In the genomic region with DNA sequence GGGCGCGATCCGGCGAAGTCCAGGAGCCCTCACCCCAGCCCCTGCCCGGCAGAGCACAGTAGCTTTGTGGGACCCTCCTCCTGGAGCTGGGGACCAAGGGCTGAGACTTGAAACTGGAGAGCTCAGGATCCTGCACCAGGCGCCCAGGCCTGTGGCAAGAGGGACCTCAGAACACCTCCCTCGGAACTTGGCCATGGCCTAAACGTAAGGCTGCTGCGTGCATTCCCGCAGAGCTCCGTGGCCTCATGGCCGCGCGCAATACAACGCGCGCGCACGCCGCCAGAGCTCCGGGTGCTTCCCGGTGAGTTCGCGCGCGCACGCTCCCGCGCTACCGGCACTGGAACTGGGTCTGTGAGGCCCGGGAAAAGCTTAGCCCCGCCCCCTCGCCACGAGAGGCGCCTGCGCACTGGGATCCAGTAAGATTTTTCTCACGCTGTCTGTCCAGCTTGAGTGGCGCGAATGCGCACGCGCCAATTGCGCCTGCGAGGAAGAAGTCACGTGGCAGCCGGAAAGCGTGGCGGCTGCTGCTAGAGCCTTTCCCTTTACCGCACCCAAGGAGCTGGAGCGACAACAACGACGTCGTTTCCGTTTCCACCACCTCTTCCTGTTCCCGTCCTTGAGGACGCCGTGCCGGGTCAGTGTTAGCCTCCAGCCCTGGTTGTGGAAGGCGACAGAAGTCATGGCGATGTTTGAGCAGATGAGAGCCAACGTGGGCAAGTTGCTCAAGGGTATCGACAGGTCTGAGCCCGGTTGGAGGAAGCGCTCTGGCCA, we compare ENCODE assay signal across 1 cellular context.
TF ChIP-seq lines count a peak whose summit lies in the region.

A gene with protein sequence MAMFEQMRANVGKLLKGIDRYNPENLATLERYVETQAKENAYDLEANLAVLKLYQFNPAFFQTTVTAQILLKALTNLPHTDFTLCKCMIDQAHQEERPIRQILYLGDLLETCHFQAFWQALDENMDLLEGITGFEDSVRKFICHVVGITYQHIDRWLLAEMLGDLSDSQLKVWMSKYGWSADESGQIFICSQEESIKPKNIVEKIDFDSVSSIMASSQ (plus strand): TSS at position 599 of the 771 bp plus-strand sequence. CDS start 81 bp downstream, at position 680.

TF ChIP-seq in HepG2, 621 proteins besides CTCF, POLR2A, EP300 and RAD21 (continued from another document and continues in another):
- TF ChIP-seq, protein P1, sequence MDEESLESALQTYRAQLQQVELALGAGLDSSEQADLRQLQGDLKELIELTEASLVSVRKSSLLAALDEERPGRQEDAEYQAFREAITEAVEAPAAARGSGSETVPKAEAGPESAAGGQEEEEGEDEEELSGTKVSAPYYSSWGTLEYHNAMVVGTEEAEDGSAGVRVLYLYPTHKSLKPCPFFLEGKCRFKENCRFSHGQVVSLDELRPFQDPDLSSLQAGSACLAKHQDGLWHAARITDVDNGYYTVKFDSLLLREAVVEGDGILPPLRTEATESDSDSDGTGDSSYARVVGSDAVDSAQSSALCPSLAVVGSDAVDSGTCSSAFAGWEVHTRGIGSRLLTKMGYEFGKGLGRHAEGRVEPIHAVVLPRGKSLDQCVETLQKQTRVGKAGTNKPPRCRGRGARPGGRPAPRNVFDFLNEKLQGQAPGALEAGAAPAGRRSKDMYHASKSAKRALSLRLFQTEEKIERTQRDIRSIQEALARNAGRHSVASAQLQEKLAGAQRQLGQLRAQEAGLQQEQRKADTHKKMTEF (CRISPR knock-in tag; IDR thresholded peaks at IDR 0.05), result peak; percentile 87
- TF ChIP-seq PHF20 (CRISPR knock-in tag; IDR thresholded peaks at IDR 0.05), result peak; percentile 95
- TF ChIP-seq REPIN1 (CRISPR knock-in tag; IDR thresholded peaks at IDR 0.05; ENCODE audit: borderline replicate concordance, low read depth), result peak; percentile 72; the same call in 1 of the 2 replicates
- TF ChIP-seq PITX1 (CRISPR knock-in tag; IDR thresholded peaks at IDR 0.05), result peak; percentile 70; the same call in 1 of the 2 replicates
- TF ChIP-seq ZNF431 (CRISPR knock-in tag; IDR thresholded peaks at IDR 0.05; ENCODE audit: borderline replicate concordance, low read depth), result no peak
- TF ChIP-seq E2F1 (CRISPR knock-in tag; IDR thresholded peaks at IDR 0.05), result peak; percentile 85
- TF ChIP-seq POLR2AphosphoS5 (IDR thresholded peaks at IDR 0.05; ENCODE audit: low read depth, low read length), result peak; percentile 86
- TF ChIP-seq ZNF460 (CRISPR knock-in tag; IDR thresholded peaks at IDR 0.05; ENCODE audit: borderline replicate concordance), result no peak
- peak; percentile 66; the same call in 1 of the 2 replicates for TF ChIP-seq TARDBP (CRISPR knock-in tag; IDR thresholded peaks at IDR 0.05)
- TF ChIP-seq ZNF274 (CRISPR knock-in tag; IDR thresholded peaks at IDR 0.05), result no peak
- no peak for TF ChIP-seq ZNF253 (CRISPR knock-in tag; IDR thresholded peaks at IDR 0.05; ENCODE audit: borderline replicate concordance)
- no peak for TF ChIP-seq ZNF101 (CRISPR knock-in tag; IDR thresholded peaks at IDR 0.05; ENCODE audit: borderline replicate concordance, low read depth)
- no peak for TF ChIP-seq MED8 (CRISPR knock-in tag; IDR thresholded peaks at IDR 0.05; ENCODE audit: insufficient replicate concordance)
- TF ChIP-seq, protein P2, sequence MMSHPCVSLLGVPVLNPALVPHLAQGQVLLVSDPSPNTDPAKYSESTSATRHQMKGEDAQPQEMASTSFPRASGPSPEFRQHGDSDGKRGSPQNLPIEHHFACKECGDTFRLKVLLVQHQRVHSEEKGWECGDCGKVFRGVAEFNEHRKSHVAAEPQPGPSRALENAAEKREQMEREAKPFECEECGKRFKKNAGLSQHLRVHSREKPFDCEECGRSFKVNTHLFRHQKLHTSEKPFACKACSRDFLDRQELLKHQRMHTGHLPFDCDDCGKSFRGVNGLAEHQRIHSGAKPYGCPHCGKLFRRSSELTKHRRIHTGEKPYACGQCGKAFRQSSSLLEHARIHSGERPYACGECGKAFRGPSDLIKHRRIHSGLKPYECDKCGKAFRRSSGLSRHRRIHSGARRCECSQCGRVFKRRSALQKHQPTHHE (CRISPR knock-in tag; IDR thresholded peaks at IDR 0.05; ENCODE audit: borderline replicate concordance), result no peak
- TF ChIP-seq TOE1 (CRISPR knock-in tag; IDR thresholded peaks at IDR 0.05), result no peak
- TF ChIP-seq NFYC (CRISPR knock-in tag; IDR thresholded peaks at IDR 0.05), result peak; percentile 32
- TF ChIP-seq ZNF646 (CRISPR knock-in tag; IDR thresholded peaks at IDR 0.05), result no peak
- peak; percentile 93 for TF ChIP-seq ZNF747 (CRISPR knock-in tag; IDR thresholded peaks at IDR 0.05; ENCODE audit: borderline replicate concordance)
- TF ChIP-seq TEAD3 (CRISPR knock-in tag; optimal IDR thresholded peaks at IDR 0.05; ENCODE audit: borderline replicate concordance), result peak; percentile 47
- no peak for TF ChIP-seq SRSF4 (IDR thresholded peaks at IDR 0.05; ENCODE audit: low read depth, low read length, poor library complexity, severe bottlenecking)
- peak; percentile 78; the same call in 1 of the 2 replicates for TF ChIP-seq KDM5B (CRISPR knock-in tag; IDR thresholded peaks at IDR 0.05; ENCODE audit: borderline replicate concordance)
- TF ChIP-seq IRF2 (CRISPR knock-in tag; IDR thresholded peaks at IDR 0.05), result peak; percentile 80; the same call in 1 of the 2 replicates
- peak; percentile 56 for TF ChIP-seq FOXP4 (CRISPR knock-in tag; IDR thresholded peaks at IDR 0.05)
- TF ChIP-seq RXRB (CRISPR knock-in tag; IDR thresholded peaks at IDR 0.05; ENCODE audit: borderline replicate concordance), result peak; percentile 47
- TF ChIP-seq FOSL1 (CRISPR knock-in tag; IDR thresholded peaks at IDR 0.05; ENCODE audit: borderline replicate concordance), result no peak
- peak; percentile 78 for TF ChIP-seq CREB1 (IDR thresholded peaks at IDR 0.05)
- TF ChIP-seq CREB1 (CRISPR knock-in tag; IDR thresholded peaks at IDR 0.05), result peak; percentile 97
- TF ChIP-seq HDAC2 (CRISPR knock-in tag; IDR thresholded peaks at IDR 0.05), result peak; percentile 36; the same call in 1 of the 2 replicates
- peak; percentile 94 for TF ChIP-seq RAD51 (IDR thresholded peaks at IDR 0.05; ENCODE audit: borderline replicate concordance)
- peak; percentile 44; the same call in 1 of the 2 replicates for TF ChIP-seq MEF2D (CRISPR knock-in tag; IDR thresholded peaks at IDR 0.05)
- 0 out of 2 replicates have a peak, but pooled peaks have one; percentile 66 for TF ChIP-seq SNAPC2 (CRISPR knock-in tag; IDR thresholded peaks at IDR 0.05)
- TF ChIP-seq, protein P3, sequence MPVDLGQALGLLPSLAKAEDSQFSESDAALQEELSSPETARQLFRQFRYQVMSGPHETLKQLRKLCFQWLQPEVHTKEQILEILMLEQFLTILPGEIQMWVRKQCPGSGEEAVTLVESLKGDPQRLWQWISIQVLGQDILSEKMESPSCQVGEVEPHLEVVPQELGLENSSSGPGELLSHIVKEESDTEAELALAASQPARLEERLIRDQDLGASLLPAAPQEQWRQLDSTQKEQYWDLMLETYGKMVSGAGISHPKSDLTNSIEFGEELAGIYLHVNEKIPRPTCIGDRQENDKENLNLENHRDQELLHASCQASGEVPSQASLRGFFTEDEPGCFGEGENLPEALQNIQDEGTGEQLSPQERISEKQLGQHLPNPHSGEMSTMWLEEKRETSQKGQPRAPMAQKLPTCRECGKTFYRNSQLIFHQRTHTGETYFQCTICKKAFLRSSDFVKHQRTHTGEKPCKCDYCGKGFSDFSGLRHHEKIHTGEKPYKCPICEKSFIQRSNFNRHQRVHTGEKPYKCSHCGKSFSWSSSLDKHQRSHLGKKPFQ (CRISPR knock-in tag; IDR thresholded peaks at IDR 0.05; ENCODE audit: insufficient replicate concordance), result peak; percentile 73
- TF ChIP-seq ZNF33B (CRISPR knock-in tag; IDR thresholded peaks at IDR 0.05), result peak; percentile 52; the same call in 1 of the 2 replicates
- TF ChIP-seq ZFY (CRISPR knock-in tag; IDR thresholded peaks at IDR 0.05), result peak; percentile 91
- no peak for TF ChIP-seq ZSCAN20 (CRISPR knock-in tag; IDR thresholded peaks at IDR 0.05; ENCODE audit: borderline replicate concordance)
- no peak for TF ChIP-seq REXO4 (CRISPR knock-in tag; IDR thresholded peaks at IDR 0.05; ENCODE audit: borderline replicate concordance)
- TF ChIP-seq ZNF607 (CRISPR knock-in tag; IDR thresholded peaks at IDR 0.05; ENCODE audit: borderline replicate concordance), result peak; percentile 70; the same call in 1 of the 2 replicates
- TF ChIP-seq THAP11 (CRISPR knock-in tag; IDR thresholded peaks at IDR 0.05), result peak; percentile 95
- peak; percentile 69 for TF ChIP-seq ZMYM4 (CRISPR knock-in tag; IDR thresholded peaks at IDR 0.05)
- TF ChIP-seq, protein P4, sequence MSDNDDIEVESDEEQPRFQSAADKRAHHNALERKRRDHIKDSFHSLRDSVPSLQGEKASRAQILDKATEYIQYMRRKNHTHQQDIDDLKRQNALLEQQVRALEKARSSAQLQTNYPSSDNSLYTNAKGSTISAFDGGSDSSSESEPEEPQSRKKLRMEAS (IDR thresholded peaks at IDR 0.05), result peak; percentile 94
- no peak for TF ChIP-seq SSRP1 (CRISPR knock-in tag; IDR thresholded peaks at IDR 0.05)
- 0 out of 2 replicates have a peak, but pooled peaks have one; percentile 20 for TF ChIP-seq RFXANK (CRISPR knock-in tag; IDR thresholded peaks at IDR 0.05)
- TF ChIP-seq U2AF1 (optimal IDR thresholded peaks at IDR 0.05; ENCODE audit: low read depth, low read length), result peak; percentile 65
- TF ChIP-seq ELF3 (CRISPR knock-in tag; IDR thresholded peaks at IDR 0.05), result peak; percentile 78
